In the genomic region with DNA sequence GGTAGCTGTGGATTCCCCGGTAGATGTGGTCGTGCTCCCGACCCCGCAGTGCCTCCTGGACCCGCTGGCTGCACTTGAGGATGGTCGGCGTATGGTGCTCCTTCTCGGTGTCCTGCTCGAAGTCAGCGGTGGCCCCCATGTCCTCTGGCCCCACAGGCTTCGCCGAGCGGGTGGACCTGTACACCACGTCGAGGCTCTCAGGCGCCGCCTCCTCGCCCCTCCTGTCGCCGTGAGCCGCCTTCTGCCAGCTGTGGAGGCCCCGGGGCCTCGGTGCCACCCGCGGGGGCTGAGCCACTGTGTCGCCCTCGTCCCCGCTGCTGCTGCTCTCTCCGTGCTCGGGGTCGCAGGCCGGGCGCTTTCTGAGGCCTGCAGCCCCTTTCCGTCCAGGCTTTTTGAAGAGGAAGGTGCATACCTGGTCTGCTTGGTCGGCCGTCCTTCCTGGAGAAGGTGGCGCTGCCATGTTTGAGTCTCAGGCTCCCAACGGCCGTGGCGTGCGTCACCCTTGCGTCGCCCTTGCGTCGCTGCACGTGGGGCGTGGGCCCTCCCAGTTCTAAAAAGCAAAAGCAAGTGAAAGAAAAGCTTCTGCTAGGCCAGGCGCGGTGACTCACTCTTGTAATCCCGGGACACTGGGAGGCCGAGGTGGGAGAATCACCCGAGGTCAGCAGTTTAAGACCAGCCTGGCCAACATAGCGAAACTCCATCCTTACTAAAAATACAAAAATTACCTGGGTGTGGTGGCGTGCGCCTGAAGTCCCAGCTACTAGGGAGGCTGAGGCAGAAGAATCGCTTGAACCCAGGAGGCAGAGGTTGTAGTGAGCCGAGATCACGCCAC, we compare ENCODE assay signal across 19 cellular contexts. TPM values are rescaled to one million over a fixed set of nuclear protein-coding genes. Genes with fewer than 3 reads are reported as not detected.
DNase-seq lines count a peak whose midpoint lies in the region; ATAC-seq, FAIRE-seq and TF ChIP-seq lines count a peak whose summit lies in the region.
"Had no signal": no experiment of that assay in that cellular context is flagged by ENCODE, and none has a peak within 500 bp of the region (broad histone marks: within the 10 kb centered on the region; RNA-seq: fewer than 3 reads in every experiment).

A gene (minus strand): TSS at position 493 of the 832 bp plus-strand sequence. CDS start 33 bp downstream, at position 460.

- peaks cover 4% of the 10 kb centered on the region for H4K20me1 ChIP-seq in astrocyte (ENCODE audit: insufficient read depth, low read length)

- POLR2A ChIA-PET in HEK293 (lab: Yijun Ruan, JAX): no interaction called here
- POLR2A ChIA-PET in activated CD4-positive, alpha-beta memory T cell treated with anti-CD3 and anti-CD28 coated beads, Interleukin-2, amount 10 ng/mL, durations not matched to agents 7 days and 5 days (lab: Charles Lee): no interaction called here

- H3K36me3 Mint-ChIP-seq in astrocyte (ENCODE audit: low read depth, unreplicated experiment): peaks cover 17% of the 10 kb centered on the region
- H3K36me3 Mint-ChIP-seq in activated CD4-positive, alpha-beta memory T cell treated with anti-CD3 and anti-CD28 coated beads, Interleukin-2, amount 10 ng/mL, durations not matched to agents 7 days and 5 days (ENCODE audit: low read depth): no peaks in the 10 kb centered on the region
- H3K36me3 Mint-ChIP-seq: CD8-positive, alpha-beta T cell had no signal

- H3K23ac ChIP-seq in mesendoderm (ENCODE audit: low read length): peak within 1 kb of the TSS; percentile 30

- peak within 1 kb of the TSS; percentile 51 for H3K27ac Mint-ChIP-seq in astrocyte (ENCODE audit: unreplicated experiment)
- H3K27ac Mint-ChIP-seq in activated CD4-positive, alpha-beta memory T cell treated with anti-CD3 and anti-CD28 coated beads, Interleukin-2, amount 10 ng/mL, durations not matched to agents 7 days and 5 days: no peak within 1 kb of the TSS
- H3K27ac Mint-ChIP-seq: CD8-positive, alpha-beta T cell had no signal

- no peak for ATAC-seq in GM18498 (IDR thresholded peaks at IDR 0.05; ENCODE audit: unreplicated experiment)
- ATAC-seq: CD8-positive, alpha-beta T cell; Right ventricle myocardium inferior had no signal

- no peak for TF ChIP-seq POLR2A in thyroid gland (IDR thresholded peaks at IDR 0.05)

- H3K9ac ChIP-seq in astrocyte (ENCODE audit: low read length) (no peak within 1 kb of the TSS), mesendoderm (ENCODE audit: low read length) (no peak within 1 kb of the TSS)
- H3K9ac ChIP-seq: BLaER1 treated with 17β-estradiol and CSF1 and Interleukin-3, amounts not matched to agents 10 nM and 100 nM had no signal

- H3K27me3 ChIP-seq in astrocyte (ENCODE audit: insufficient read depth, low read length): no peaks in the 10 kb centered on the region
- no peaks in the 10 kb centered on the region for H3K27me3 ChIP-seq in mesendoderm (ENCODE audit: insufficient read depth, low read length, poor library complexity)
- H3K27me3 ChIP-seq in thyroid gland: no peaks in the 10 kb centered on the region
- no peaks in the 10 kb centered on the region for H3K27me3 ChIP-seq in effector memory CD4-positive, alpha-beta T cell (replicated peaks; ENCODE audit: control insufficient read depth, insufficient read depth, low read length, poor library complexity, severe bottlenecking)
- H3K27me3 ChIP-seq: BLaER1 treated with 17β-estradiol and CSF1 and Interleukin-3, amounts not matched to agents 10 nM and 100 nM; Peyer's patch had no signal

- H3K4me1 Mint-ChIP-seq in astrocyte (ENCODE audit: low read depth, unreplicated experiment): peaks cover 63% of the 10 kb centered on the region
- no peaks in the 10 kb centered on the region for H3K4me1 Mint-ChIP-seq in activated CD4-positive, alpha-beta memory T cell treated with anti-CD3 and anti-CD28 coated beads, Interleukin-2, amount 10 ng/mL, durations not matched to agents 7 days and 5 days

- no peak within 1 kb of the TSS for H3K4ac ChIP-seq in mesendoderm (ENCODE audit: low read depth, low read length)

- H3K27ac ChIP-seq in HEK293 (ENCODE audit: extremely low read depth, low read depth, low read length) (no peak within 1 kb of the TSS), astrocyte (ENCODE audit: low read depth, low read length) (no peak within 1 kb of the TSS), mesendoderm (ENCODE audit: low read depth, low read length) (peak within 1 kb of the TSS; percentile 17), thyroid gland (peak within 1 kb of the TSS; percentile 88 to 98 (median 94))
- H3K27ac ChIP-seq in effector memory CD4-positive, alpha-beta T cell (ENCODE audit: insufficient read depth, low read length, poor library complexity, severe bottlenecking): no peak within 1 kb of the TSS
- H3K27ac ChIP-seq: BLaER1 treated with 17β-estradiol and CSF1 and Interleukin-3, amounts not matched to agents 10 nM and 100 nM; Peyer's patch had no signal

- CTCF ChIA-PET in HEK293 (lab: Yijun Ruan, JAX): interaction anchor here (0.6 kb wide), 1 partner anchor 29 kb away, joined by 3 read pairs; no protein-coding TSS in a partner anchor
- CTCF ChIA-PET in activated CD4-positive, alpha-beta memory T cell treated with anti-CD3 and anti-CD28 coated beads, Interleukin-2, amount 10 ng/mL, durations not matched to agents 7 days and 5 days (lab: Charles Lee): no interaction called here

- H3K36me3 ChIP-seq in HEK293 (ENCODE audit: control insufficient read depth in 2 of 2, insufficient read depth in 1 of 2, low read length in 2 of 2) (peaks cover 0 to 3% of the 10 kb centered on the region in 2 experiments; a peak in 1 of 3 replicates), astrocyte (ENCODE audit: insufficient read depth, low read length) (no peaks in the 10 kb centered on the region), mesendoderm (ENCODE audit: control insufficient read depth, insufficient read depth, low read length) (no peaks in the 10 kb centered on the region), thyroid gland (no peaks in the 10 kb centered on the region)
- H3K36me3 ChIP-seq in effector memory CD4-positive, alpha-beta T cell (ENCODE audit: control insufficient read depth, insufficient read depth, low read length): no peaks in the 10 kb centered on the region
- H3K36me3 ChIP-seq: HAP-1, Peyer's patch had no signal

- H3K9me3 ChIP-seq in HEK293 (ENCODE audit: control insufficient read depth, insufficient read depth, low read depth, low read length) (no peaks in the 10 kb centered on the region), astrocyte (ENCODE audit: insufficient read depth, low read depth, low read length) (no peaks in the 10 kb centered on the region), thyroid gland (no peaks in the 10 kb centered on the region)
- no peaks in the 10 kb centered on the region for H3K9me3 ChIP-seq in effector memory CD4-positive, alpha-beta T cell (ENCODE audit: control insufficient read depth, low read length)
- H3K9me3 ChIP-seq: HAP-1, Peyer's patch had no signal

- FAIRE-seq in astrocyte (lab: Jason Lieb, UNC): no peak
- FAIRE-seq: GM12891 had no signal

- H2AFZ ChIP-seq in astrocyte (ENCODE audit: low read depth, low read length): no peak within 1 kb of the TSS

- TF ChIP-seq CTCF in HEK293 (tag by site-specific recombination; IDR thresholded peaks at IDR 0.05) (no peak), astrocyte (IDR thresholded peaks at IDR 0.05; ENCODE audit: insufficient read depth, low read depth, low read length) (no peak), thyroid gland (IDR thresholded peaks at IDR 0.05) (no peak)

- peaks cover 69% of the 10 kb centered on the region for H3K79me2 ChIP-seq in astrocyte (ENCODE audit: insufficient read depth, low read length)
- peaks cover 55% of the 10 kb centered on the region for H3K79me2 ChIP-seq in mesendoderm (ENCODE audit: control insufficient read depth, insufficient read depth, low read length)

- no peak within 1 kb of the TSS for H3K56ac ChIP-seq in mesendoderm (ENCODE audit: low read length)

- WGBS in mesendoderm (ENCODE audit: extremely low coverage, insufficient coverage, low lambda C conversion rate): no CpG with 5 or more reads among the region's 58 CpGs
- 95% methylated on average over 58 of the region's 58 CpGs for WGBS in thyroid gland, 2 donors

- H3K9me3 Mint-ChIP-seq in astrocyte (ENCODE audit: unreplicated experiment): peaks cover 3% of the 10 kb centered on the region
- H3K9me3 Mint-ChIP-seq in activated CD4-positive, alpha-beta memory T cell treated with anti-CD3 and anti-CD28 coated beads, Interleukin-2, amount 10 ng/mL, durations not matched to agents 7 days and 5 days: no peaks in the 10 kb centered on the region
- H3K9me3 Mint-ChIP-seq: CD8-positive, alpha-beta T cell had no signal

- H2BK120ac ChIP-seq in mesendoderm (ENCODE audit: low read depth, low read length): no peak within 1 kb of the TSS

- H3K4me3 ChIP-seq in HEK293 (ENCODE audit: low read depth, low read length) (no peak within 1 kb of the TSS), astrocyte (ENCODE audit: insufficient read depth, low read depth, low read length) (no peak within 1 kb of the TSS), mesendoderm (ENCODE audit: low read length) (no peak within 1 kb of the TSS), thyroid gland (replicated peaks in 1 of 3) (no peak within 1 kb of the TSS)
- no peak within 1 kb of the TSS for H3K4me3 ChIP-seq in effector memory CD4-positive, alpha-beta T cell (ENCODE audit: insufficient read depth, low read depth, low read length, poor library complexity, severe bottlenecking)
- H3K4me3 ChIP-seq: BLaER1 treated with 17β-estradiol and CSF1 and Interleukin-3, amounts not matched to agents 10 nM and 100 nM; HAP-1; Peyer's patch had no signal

- H4K8ac ChIP-seq in mesendoderm (ENCODE audit: low read depth, low read length): no peak within 1 kb of the TSS

- H3K4me2 ChIP-seq in astrocyte (ENCODE audit: low read length) (no peak within 1 kb of the TSS), mesendoderm (ENCODE audit: low read length) (no peak within 1 kb of the TSS)

- intact Hi-C loops in thyroid gland (cut with DNase I): no loop called here

- DNase-seq in astrocyte (ENCODE audit: low read depth) (no peak), mesendoderm (no peak), thyroid gland (no peak)
- DNase-seq in activated CD4-positive, alpha-beta memory T cell treated with anti-CD3 and anti-CD28 coated beads, Interleukin-2, amount 10 ng/mL, durations not matched to agents 7 days and 5 days: no peak
- no peak for DNase-seq in effector memory CD4-positive, alpha-beta T cell
- DNase-seq: CD8-positive, alpha-beta T cell; DMS53; NCI-H1092 treated with DMSO at 0.1 percent for 48 hours; NCI-H1694; NCI-H2081 treated with DMSO at 0.1 percent for 48 hours; NCI-H446 treated with DMSO at 0.1 percent for 48 hours; NK-92 treated with Interleukin-12 subunit alpha and Interleukin-12 subunit beta, amount 100 ng/mL, for 24 hours; Peyer's patch had no signal

- H3K18ac ChIP-seq in mesendoderm (ENCODE audit: low read length): no peak within 1 kb of the TSS

- no peak within 1 kb of the TSS for H2AK5ac ChIP-seq in mesendoderm (ENCODE audit: low read length)

- H4K5ac ChIP-seq in mesendoderm (ENCODE audit: low read length): no peak within 1 kb of the TSS

- H2BK5ac ChIP-seq in mesendoderm (ENCODE audit: low read length): no peak within 1 kb of the TSS

- no peaks in the 10 kb centered on the region for H3K27me3 Mint-ChIP-seq in astrocyte (ENCODE audit: low read depth, unreplicated experiment)
- H3K27me3 Mint-ChIP-seq in activated CD4-positive, alpha-beta memory T cell treated with anti-CD3 and anti-CD28 coated beads, Interleukin-2, amount 10 ng/mL, durations not matched to agents 7 days and 5 days: peaks cover 2% of the 10 kb centered on the region

- H3K4me3 Mint-ChIP-seq in astrocyte (ENCODE audit: unreplicated experiment): peak within 1 kb of the TSS; percentile 7
- H3K4me3 Mint-ChIP-seq in activated CD4-positive, alpha-beta memory T cell treated with anti-CD3 and anti-CD28 coated beads, Interleukin-2, amount 10 ng/mL, durations not matched to agents 7 days and 5 days: no peak within 1 kb of the TSS
- H3K4me3 Mint-ChIP-seq: CD8-positive, alpha-beta T cell had no signal

- peaks cover 28% of the 10 kb centered on the region for H3K79me1 ChIP-seq in mesendoderm (ENCODE audit: low read length)

- peaks cover 24% of the 10 kb centered on the region for H3K4me1 ChIP-seq in HEK293 (ENCODE audit: control insufficient read depth, insufficient read depth, low read length)
- peaks cover 47% of the 10 kb centered on the region for H3K4me1 ChIP-seq in astrocyte (ENCODE audit: insufficient read depth, low read length)
- peaks cover 29% of the 10 kb centered on the region for H3K4me1 ChIP-seq in mesendoderm (ENCODE audit: control insufficient read depth, low read depth, low read length)
- H3K4me1 ChIP-seq in thyroid gland: peaks cover 42 to 54% of the 10 kb centered on the region in 2 donors
- H3K4me1 ChIP-seq in effector memory CD4-positive, alpha-beta T cell (ENCODE audit: control insufficient read depth, insufficient read depth, low read length, poor library complexity, severe bottlenecking): no peaks in the 10 kb centered on the region

- no peak within 1 kb of the TSS for H2BK15ac ChIP-seq in mesendoderm (replicated peaks; ENCODE audit: low read depth)

RNA-seq across cellular contexts. Expression of the gene that starts here (rescaled TPM):
- total RNA-seq in astrocyte (not detected in 2 replicates), thyroid gland (not detected)
- not detected for polyA plus RNA-seq in mesendoderm (2013, experiment 1 of 2)
- polyA plus RNA-seq in mesendoderm (2013, experiment 2 of 2): not detected
- not detected for total RNA-seq in activated CD4-positive, alpha-beta memory T cell treated with anti-CD3 and anti-CD28 coated beads, Interleukin-2, amount 10 ng/mL, durations not matched to agents 7 days and 5 days
- total RNA-seq: CD8-positive, alpha-beta T cell; Peyer's patch; Right ventricle myocardium inferior had no signal

Comparison
In these comparisons a context has a peak if more than half of its experiments do, and no peak if none do; other contexts are left out.
1. H3K27ac ChIP-seq: peak in mesendoderm (single experiment) and thyroid gland (3 of 3); none in HEK293 (single experiment), astrocyte (single experiment) and effector memory CD4-positive, alpha-beta T cell (single experiment).